1 cellular context compared by ENCODE assay signal in the genomic region with DNA sequence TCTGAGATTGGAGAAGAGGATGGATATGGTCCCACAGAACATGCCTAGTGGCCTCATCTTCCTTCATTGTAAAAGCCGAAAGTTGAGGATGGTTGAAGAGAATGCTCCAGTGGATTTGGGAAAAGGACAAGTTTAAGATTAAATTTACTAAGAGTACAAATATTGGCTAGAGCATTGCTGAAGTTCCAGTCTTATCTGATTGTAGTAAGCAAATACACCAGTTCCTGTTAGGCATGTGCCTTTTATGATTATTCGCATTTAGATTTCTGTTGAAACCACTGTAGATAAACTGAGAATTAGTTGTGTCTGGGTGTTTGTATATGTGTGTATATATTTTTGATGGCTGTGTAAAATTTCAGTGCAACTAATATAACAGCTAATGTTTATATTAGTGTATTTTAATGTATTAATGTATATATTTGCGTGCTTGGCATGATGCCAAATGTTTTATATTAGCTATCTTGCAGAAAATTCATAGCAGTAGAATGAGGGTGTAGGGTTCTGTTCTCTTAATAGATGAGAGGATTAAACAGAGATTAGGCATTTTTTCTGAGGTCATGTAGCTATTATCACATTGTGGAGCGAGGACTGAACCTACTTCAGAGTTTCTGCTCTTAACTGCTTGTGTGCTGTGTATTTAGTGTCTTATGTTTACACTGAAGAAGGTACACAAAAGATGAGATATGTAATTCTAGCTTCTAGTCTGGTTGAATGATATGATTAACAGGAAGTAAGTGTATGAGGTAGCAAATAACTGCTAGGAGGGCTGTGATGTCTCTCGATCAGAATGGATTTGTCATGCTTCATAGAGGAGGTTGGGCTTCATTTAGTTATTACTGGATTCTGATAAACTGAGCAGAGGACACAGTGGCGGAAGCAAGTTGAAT.
TF ChIP-seq lines count a peak whose summit lies in the region.

No MANE protein-coding gene starts in this region.

TF ChIP-seq in HepG2, 621 proteins besides CTCF, POLR2A, EP300 and RAD21 (continued from another document and continues in another):
- TF ChIP-seq, protein P1, sequence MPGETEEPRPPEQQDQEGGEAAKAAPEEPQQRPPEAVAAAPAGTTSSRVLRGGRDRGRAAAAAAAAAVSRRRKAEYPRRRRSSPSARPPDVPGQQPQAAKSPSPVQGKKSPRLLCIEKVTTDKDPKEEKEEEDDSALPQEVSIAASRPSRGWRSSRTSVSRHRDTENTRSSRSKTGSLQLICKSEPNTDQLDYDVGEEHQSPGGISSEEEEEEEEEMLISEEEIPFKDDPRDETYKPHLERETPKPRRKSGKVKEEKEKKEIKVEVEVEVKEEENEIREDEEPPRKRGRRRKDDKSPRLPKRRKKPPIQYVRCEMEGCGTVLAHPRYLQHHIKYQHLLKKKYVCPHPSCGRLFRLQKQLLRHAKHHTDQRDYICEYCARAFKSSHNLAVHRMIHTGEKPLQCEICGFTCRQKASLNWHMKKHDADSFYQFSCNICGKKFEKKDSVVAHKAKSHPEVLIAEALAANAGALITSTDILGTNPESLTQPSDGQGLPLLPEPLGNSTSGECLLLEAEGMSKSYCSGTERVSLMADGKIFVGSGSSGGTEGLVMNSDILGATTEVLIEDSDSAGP (CRISPR knock-in tag; IDR thresholded peaks at IDR 0.05; ENCODE audit: borderline replicate concordance): no peak
- TF ChIP-seq ZNF605 (CRISPR knock-in tag; IDR thresholded peaks at IDR 0.05) (no peak), FOXA3 (CRISPR knock-in tag; IDR thresholded peaks at IDR 0.05) (peak; percentile 73), TEAD3 (CRISPR knock-in tag; optimal IDR thresholded peaks at IDR 0.05; ENCODE audit: borderline replicate concordance) (peak; percentile 46), MTF2 (CRISPR knock-in tag; IDR thresholded peaks at IDR 0.05; ENCODE audit: borderline replicate concordance) (no peak), ZNF570 (CRISPR knock-in tag; IDR thresholded peaks at IDR 0.05; ENCODE audit: borderline replicate concordance) (no peak), EED (CRISPR knock-in tag; IDR thresholded peaks at IDR 0.05) (no peak), SP140L (CRISPR knock-in tag; IDR thresholded peaks at IDR 0.05; ENCODE audit: borderline replicate concordance) (no peak), RBM39 (IDR thresholded peaks at IDR 0.05; ENCODE audit: low read depth, low read length, poor library complexity, severe bottlenecking) (no peak), JDP2 (CRISPR knock-in tag; IDR thresholded peaks at IDR 0.05; ENCODE audit: borderline replicate concordance) (no peak), RAD51 (IDR thresholded peaks at IDR 0.05; ENCODE audit: borderline replicate concordance) (no peak), ZNF530 (CRISPR knock-in tag; IDR thresholded peaks at IDR 0.05; ENCODE audit: low read depth) (no peak), FOXA1 (IDR thresholded peaks at IDR 0.05) (no peak), FOXA1 (CRISPR knock-in tag; IDR thresholded peaks at IDR 0.05) (peak; percentile 51; the same call in 1 of the 2 replicates), SNRNP70 (IDR thresholded peaks at IDR 0.05; ENCODE audit: low read depth, low read length) (no peak), AGO2 (optimal IDR thresholded peaks at IDR 0.05; ENCODE audit: low read depth, low read length) (no peak), HMGA1 (CRISPR knock-in tag; conservative IDR thresholded peaks at IDR 0.05) (no peak), SMARCE1 (IDR thresholded peaks at IDR 0.05; ENCODE audit: borderline replicate concordance) (no peak), TBP (CRISPR knock-in tag; IDR thresholded peaks at IDR 0.05) (no peak), SMAD9 (CRISPR knock-in tag; IDR thresholded peaks at IDR 0.05) (no peak), HMG20B (CRISPR knock-in tag; conservative IDR thresholded peaks at IDR 0.05) (no peak), IKZF1 (IDR thresholded peaks at IDR 0.05) (no peak), ZNF207 (IDR thresholded peaks at IDR 0.05; ENCODE audit: borderline replicate concordance) (no peak), BRD4 (CRISPR knock-in tag; IDR thresholded peaks at IDR 0.05) (no peak), SOX6 (IDR thresholded peaks at IDR 0.05) (no peak), SOX6 (CRISPR knock-in tag; IDR thresholded peaks at IDR 0.05) (no peak)
- TF ChIP-seq, protein P2, sequence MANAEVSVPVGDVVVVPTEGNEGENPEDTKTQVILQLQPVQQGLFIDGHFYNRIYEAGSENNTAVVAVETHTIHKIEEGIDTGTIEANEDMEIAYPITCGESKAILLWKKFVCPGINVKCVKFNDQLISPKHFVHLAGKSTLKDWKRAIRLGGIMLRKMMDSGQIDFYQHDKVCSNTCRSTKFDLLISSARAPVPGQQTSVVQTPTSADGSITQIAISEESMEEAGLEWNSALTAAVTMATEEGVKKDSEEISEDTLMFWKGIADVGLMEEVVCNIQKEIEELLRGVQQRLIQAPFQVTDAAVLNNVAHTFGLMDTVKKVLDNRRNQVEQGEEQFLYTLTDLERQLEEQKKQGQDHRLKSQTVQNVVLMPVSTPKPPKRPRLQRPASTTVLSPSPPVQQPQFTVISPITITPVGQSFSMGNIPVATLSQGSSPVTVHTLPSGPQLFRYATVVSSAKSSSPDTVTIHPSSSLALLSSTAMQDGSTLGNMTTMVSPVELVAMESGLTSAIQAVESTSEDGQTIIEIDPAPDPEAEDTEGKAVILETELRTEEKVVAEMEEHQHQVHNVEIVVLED (CRISPR knock-in tag; IDR thresholded peaks at IDR 0.05; ENCODE audit: borderline replicate concordance): no peak
- TF ChIP-seq, protein P3, sequence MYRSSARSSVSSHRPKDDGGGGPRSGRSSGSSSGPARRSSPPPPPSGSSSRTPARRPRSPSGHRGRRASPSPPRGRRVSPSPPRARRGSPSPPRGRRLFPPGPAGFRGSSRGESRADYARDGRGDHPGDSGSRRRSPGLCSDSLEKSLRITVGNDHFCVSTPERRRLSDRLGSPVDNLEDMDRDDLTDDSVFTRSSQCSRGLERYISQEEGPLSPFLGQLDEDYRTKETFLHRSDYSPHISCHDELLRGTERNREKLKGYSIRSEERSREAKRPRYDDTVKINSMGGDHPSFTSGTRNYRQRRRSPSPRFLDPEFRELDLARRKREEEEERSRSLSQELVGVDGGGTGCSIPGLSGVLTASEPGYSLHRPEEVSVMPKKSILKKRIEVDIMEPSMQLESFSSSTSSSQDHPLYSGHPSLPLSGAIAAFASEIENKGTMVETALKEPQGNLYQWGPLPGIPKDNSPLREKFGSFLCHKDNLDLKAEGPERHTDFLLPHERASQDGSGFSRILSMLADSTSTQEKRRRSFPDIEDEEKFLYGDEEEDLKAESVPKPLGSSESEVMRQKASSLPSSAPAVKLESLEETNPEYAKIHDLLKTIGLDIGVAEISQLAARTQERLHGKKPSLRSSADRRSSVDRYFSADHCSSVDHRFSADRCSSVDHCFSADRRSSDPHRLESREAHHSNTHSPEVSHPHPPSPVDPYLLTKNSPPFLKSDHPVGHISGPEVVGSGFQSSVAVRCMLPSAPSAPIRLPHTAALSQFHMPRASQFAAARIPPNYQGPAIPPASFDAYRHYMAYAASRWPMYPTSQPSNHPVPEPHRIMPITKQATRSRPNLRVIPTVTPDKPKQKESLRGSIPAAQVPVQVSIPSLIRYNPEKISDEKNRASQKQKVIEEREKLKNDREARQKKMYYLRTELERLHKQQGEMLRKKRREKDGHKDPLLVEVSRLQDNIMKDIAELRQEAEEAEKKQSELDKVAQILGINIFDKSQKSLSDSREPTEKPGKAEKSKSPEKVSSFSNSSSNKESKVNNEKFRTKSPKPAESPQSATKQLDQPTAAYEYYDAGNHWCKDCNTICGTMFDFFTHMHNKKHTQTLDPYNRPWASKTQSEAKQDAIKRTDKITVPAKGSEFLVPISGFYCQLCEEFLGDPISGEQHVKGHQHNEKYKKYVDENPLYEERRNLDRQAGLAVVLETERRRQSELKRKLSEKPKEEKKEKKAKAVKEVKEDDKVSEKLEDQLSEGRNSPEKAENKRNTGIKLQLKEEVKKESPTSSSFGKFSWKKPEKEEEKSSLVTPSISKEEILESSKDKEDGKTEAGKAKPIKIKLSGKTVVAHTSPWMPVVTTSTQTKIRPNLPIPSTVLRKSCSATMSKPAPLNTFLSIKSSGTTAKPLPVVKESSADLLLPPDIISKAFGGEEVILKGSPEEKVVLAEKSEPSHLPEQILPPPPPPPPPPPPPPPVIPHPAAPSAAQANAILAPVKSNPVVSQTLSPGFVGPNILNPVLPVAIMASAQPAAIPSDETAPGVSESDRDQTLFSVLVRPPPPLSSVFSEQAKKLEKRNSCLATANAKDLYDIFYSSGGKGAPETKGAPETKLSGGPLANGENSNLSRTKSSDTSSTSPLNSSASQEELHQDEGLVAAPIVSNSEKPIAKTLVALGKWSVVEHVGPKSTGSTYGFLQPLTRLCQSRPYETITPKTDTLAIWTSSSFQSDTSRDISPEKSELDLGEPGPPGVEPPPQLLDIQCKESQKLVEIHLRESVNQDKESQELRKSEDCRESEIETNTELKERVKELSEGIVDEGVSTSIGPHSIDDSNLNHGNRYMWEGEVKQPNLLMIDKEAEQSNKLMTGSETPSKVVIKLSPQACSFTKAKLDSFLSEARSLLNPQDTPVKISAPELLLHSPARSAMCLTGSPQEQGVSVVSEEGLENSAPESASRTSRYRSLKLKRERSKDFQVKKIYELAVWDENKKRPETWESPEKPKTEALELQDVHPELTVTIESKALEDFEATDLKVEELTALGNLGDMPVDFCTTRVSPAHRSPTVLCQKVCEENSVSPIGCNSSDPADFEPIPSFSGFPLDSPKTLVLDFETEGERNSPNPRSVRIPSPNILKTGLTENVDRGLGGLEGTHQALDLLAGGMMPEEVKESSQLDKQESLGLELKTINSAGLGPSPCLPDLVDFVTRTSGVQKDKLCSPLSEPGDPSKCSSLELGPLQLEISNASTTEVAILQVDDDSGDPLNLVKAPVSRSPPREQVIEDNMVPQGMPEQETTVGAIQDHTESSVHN (CRISPR knock-in tag; IDR thresholded peaks at IDR 0.05): no peak
- TF ChIP-seq, protein P4, sequence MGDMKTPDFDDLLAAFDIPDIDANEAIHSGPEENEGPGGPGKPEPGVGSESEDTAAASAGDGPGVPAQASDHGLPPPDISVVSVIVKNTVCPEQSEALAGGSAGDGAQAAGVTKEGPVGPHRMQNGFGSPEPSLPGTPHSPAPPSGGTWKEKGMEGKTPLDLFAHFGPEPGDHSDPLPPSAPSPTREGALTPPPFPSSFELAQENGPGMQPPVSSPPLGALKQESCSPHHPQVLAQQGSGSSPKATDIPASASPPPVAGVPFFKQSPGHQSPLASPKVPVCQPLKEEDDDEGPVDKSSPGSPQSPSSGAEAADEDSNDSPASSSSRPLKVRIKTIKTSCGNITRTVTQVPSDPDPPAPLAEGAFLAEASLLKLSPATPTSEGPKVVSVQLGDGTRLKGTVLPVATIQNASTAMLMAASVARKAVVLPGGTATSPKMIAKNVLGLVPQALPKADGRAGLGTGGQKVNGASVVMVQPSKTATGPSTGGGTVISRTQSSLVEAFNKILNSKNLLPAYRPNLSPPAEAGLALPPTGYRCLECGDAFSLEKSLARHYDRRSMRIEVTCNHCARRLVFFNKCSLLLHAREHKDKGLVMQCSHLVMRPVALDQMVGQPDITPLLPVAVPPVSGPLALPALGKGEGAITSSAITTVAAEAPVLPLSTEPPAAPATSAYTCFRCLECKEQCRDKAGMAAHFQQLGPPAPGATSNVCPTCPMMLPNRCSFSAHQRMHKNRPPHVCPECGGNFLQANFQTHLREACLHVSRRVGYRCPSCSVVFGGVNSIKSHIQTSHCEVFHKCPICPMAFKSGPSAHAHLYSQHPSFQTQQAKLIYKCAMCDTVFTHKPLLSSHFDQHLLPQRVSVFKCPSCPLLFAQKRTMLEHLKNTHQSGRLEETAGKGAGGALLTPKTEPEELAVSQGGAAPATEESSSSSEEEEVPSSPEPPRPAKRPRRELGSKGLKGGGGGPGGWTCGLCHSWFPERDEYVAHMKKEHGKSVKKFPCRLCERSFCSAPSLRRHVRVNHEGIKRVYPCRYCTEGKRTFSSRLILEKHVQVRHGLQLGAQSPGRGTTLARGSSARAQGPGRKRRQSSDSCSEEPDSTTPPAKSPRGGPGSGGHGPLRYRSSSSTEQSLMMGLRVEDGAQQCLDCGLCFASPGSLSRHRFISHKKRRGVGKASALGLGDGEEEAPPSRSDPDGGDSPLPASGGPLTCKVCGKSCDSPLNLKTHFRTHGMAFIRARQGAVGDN (CRISPR knock-in tag; IDR thresholded peaks at IDR 0.05): no peak
- TF ChIP-seq, protein P5, sequence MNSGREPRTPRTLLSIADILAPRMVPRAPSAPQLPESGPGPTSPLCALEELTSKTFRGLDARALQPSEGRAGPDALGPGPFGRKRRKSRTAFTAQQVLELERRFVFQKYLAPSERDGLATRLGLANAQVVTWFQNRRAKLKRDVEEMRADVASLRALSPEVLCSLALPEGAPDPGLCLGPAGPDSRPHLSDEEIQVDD (CRISPR knock-in tag; IDR thresholded peaks at IDR 0.05; ENCODE audit: borderline replicate concordance): no peak
- TF ChIP-seq, protein P6, sequence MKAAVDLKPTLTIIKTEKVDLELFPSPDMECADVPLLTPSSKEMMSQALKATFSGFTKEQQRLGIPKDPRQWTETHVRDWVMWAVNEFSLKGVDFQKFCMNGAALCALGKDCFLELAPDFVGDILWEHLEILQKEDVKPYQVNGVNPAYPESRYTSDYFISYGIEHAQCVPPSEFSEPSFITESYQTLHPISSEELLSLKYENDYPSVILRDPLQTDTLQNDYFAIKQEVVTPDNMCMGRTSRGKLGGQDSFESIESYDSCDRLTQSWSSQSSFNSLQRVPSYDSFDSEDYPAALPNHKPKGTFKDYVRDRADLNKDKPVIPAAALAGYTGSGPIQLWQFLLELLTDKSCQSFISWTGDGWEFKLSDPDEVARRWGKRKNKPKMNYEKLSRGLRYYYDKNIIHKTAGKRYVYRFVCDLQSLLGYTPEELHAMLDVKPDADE (CRISPR knock-in tag; IDR thresholded peaks at IDR 0.05): no peak
- TF ChIP-seq, protein P7, sequence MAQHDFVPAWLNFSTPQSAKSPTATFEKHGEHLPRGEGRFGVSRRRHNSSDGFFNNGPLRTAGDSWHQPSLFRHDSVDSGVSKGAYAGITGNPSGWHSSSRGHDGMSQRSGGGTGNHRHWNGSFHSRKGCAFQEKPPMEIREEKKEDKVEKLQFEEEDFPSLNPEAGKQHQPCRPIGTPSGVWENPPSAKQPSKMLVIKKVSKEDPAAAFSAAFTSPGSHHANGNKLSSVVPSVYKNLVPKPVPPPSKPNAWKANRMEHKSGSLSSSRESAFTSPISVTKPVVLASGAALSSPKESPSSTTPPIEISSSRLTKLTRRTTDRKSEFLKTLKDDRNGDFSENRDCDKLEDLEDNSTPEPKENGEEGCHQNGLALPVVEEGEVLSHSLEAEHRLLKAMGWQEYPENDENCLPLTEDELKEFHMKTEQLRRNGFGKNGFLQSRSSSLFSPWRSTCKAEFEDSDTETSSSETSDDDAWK (CRISPR knock-in tag; IDR thresholded peaks at IDR 0.05): no peak
- TF ChIP-seq, protein P8, sequence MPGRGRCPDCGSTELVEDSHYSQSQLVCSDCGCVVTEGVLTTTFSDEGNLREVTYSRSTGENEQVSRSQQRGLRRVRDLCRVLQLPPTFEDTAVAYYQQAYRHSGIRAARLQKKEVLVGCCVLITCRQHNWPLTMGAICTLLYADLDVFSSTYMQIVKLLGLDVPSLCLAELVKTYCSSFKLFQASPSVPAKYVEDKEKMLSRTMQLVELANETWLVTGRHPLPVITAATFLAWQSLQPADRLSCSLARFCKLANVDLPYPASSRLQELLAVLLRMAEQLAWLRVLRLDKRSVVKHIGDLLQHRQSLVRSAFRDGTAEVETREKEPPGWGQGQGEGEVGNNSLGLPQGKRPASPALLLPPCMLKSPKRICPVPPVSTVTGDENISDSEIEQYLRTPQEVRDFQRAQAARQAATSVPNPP (CRISPR knock-in tag; IDR thresholded peaks at IDR 0.05): no peak
